ENCODE assay signal across 23 cellular contexts in genomic region chr11:94729352-94729751, GRCh38.
"Had no signal": no experiment of that assay in that cellular context is flagged by ENCODE, and none has a peak within 500 bp of the region (broad histone marks: within the 10 kb centered on the region; RNA-seq: fewer than 3 reads in every experiment).

No MANE protein-coding gene starts in this region.

- H3K27me3 ChIP-seq: esophagus squamous epithelium, right atrium auricular region, sigmoid colon, stomach, thyroid gland had no signal

- H3K27me3 Mint-ChIP-seq: type B pancreatic cell had no signal

- H3K27ac Mint-ChIP-seq: effector memory CD8-positive, alpha-beta T cell; naive thymus-derived CD8-positive, alpha-beta T cell; nephron progenitor cell; stimulated activated effector memory CD8-positive, alpha-beta T cell treated with anti-CD3 and anti-CD28 coated beads, Interleukin-12 subunit alpha, Interleukin-12 subunit beta, amount 100 ng/mL, for 72 hours; type B pancreatic cell had no signal

- H3K9me3 ChIP-seq: esophagus squamous epithelium, prostate gland, right atrium auricular region, sigmoid colon, stomach, thyroid gland had no signal

- H3K4me1 Mint-ChIP-seq: stimulated activated effector memory CD8-positive, alpha-beta T cell treated with anti-CD3 and anti-CD28 coated beads, Interleukin-12 subunit alpha, Interleukin-12 subunit beta, amount 100 ng/mL, for 72 hours had no signal

- H3K9me3 Mint-ChIP-seq: effector memory CD8-positive, alpha-beta T cell; naive thymus-derived CD8-positive, alpha-beta T cell; nephron progenitor cell; stimulated activated effector memory CD8-positive, alpha-beta T cell treated with anti-CD3 and anti-CD28 coated beads, Interleukin-12 subunit alpha, Interleukin-12 subunit beta, amount 100 ng/mL, for 72 hours had no signal

- FAIRE-seq: endometrium, frontal cortex, kidney had no signal

- H3K4me3 ChIP-seq: esophagus squamous epithelium, lung, prostate gland, right atrium auricular region, sigmoid colon, stomach, thyroid gland had no signal

- H3K27ac ChIP-seq: esophagus squamous epithelium, prostate gland, right atrium auricular region, sigmoid colon, stomach, thyroid gland had no signal

- H3K36me3 Mint-ChIP-seq: naive thymus-derived CD8-positive, alpha-beta T cell; stimulated activated effector memory CD8-positive, alpha-beta T cell treated with anti-CD3 and anti-CD28 coated beads, Interleukin-12 subunit alpha, Interleukin-12 subunit beta, amount 100 ng/mL, for 72 hours; type B pancreatic cell had no signal

- H3K4me3 Mint-ChIP-seq: effector memory CD8-positive, alpha-beta T cell; naive thymus-derived CD8-positive, alpha-beta T cell; nephron progenitor cell; stimulated activated effector memory CD8-positive, alpha-beta T cell treated with anti-CD3 and anti-CD28 coated beads, Interleukin-12 subunit alpha, Interleukin-12 subunit beta, amount 100 ng/mL, for 72 hours; type B pancreatic cell had no signal

- H3K36me3 ChIP-seq: esophagus squamous epithelium, prostate gland, right atrium auricular region, sigmoid colon, stomach, thyroid gland had no signal

- ATAC-seq: effector memory CD8-positive, alpha-beta T cell; left lobe of liver; naive thymus-derived CD8-positive, alpha-beta T cell had no signal

- H3K4me1 ChIP-seq: prostate gland, sigmoid colon had no signal

- DNase-seq: cerebellar nuclear complex; cortex of kidney; effector memory CD8-positive, alpha-beta T cell; esophagus squamous epithelium; head of caudate nucleus; kidney; naive thymus-derived CD8-positive, alpha-beta T cell; nephron progenitor cell; nucleus accumbens; sigmoid colon; stimulated activated CD4-positive, alpha-beta T cell treated with anti-CD3 and anti-CD28 coated beads, Interleukin-2, amount 100 ng/mL, for 24 hours; stimulated activated CD4-positive, alpha-beta T cell treated with anti-CD3 and anti-CD28 coated beads, Interleukin-4, amount 100 ng/mL, for 24 hours; stimulated activated naive CD4-positive, alpha-beta T cell treated with Interleukin-2 at 50 U/mL for 16 hours; stomach; thyroid gland had no signal
